ENCODE assay signal across 21 cellular contexts in the genomic region with DNA sequence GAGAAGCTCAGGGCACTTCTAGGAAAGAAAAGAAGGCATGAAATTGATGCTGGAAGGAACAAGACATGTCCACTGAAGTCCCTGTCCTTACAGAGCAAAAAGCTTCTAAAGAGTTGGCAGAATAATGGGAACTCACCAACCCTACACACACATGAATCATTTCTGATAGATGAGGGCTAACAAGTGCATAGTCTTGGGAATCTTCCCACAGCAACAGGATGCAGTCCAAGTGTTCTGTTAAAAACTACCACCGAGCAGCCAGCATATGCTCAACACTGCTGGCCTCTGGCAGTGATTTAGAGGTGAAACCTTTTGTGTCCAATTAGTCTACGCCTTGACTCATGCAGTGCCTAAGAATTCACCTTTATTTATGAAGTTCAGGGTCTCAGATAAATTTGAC. TPM values are rescaled to one million over a fixed set of nuclear protein-coding genes. Genes with fewer than 3 reads are reported as not detected.
DNase-seq lines count a peak whose midpoint lies in the region; ATAC-seq, FAIRE-seq and TF ChIP-seq lines count a peak whose summit lies in the region.
"Had no signal": no experiment of that assay in that cellular context is flagged by ENCODE, and none has a peak within 500 bp of the region (broad histone marks: within the 10 kb centered on the region; RNA-seq: fewer than 3 reads in every experiment).

No MANE protein-coding gene starts in this region.

- peaks cover 13% of the 10 kb centered on the region for H3K36me3 Mint-ChIP-seq in astrocyte (ENCODE audit: low read depth, unreplicated experiment)
- H3K36me3 Mint-ChIP-seq: activated CD8-positive, alpha-beta memory T cell treated with anti-CD3 and anti-CD28 coated beads, Interleukin-2, amount 10 ng/mL, durations not matched to agents 7 days and 5 days; natural killer cell treated with Interleukin-12 subunit alpha and Interleukin-12 subunit beta and Interleukin-15 and Interleukin-18, amount 100 ng/mL, for 72 hours had no signal

- intact Hi-C loops in sigmoid colon (cut with DNase I) = loop anchor here (5.0 kb wide), 1 partner anchor 42 kb away; no protein-coding TSS in a partner anchor

- DNase-seq in EL (peak; percentile 18), astrocyte (ENCODE audit: low read depth) (peak; percentile 88), fibroblast of the aortic adventitia (ENCODE audit: low read depth) (peak; percentile 88), sigmoid colon (no peak)
- DNase-seq in activated CD4-positive, alpha-beta T cell treated with anti-CD3 and anti-CD28 coated beads for 48 hours = no peak
- DNase-seq: activated CD8-positive, alpha-beta memory T cell treated with anti-CD3 and anti-CD28 coated beads, Interleukin-2, amount 10 ng/mL, durations not matched to agents 7 days and 5 days; islet precursor cell; MM.1S; NCI-H1694 treated with DMSO at 0.1 percent for 48 hours; NCI-H526 treated with DMSO at 0.1 percent for 48 hours; PC-3; stimulated activated naive CD4-positive, alpha-beta T cell treated with Interleukin-2 at 50 U/mL for 16 hours had no signal

- H3K4me1 ChIP-seq in astrocyte (ENCODE audit: insufficient read depth, low read length) (peaks cover 18% of the 10 kb centered on the region), sigmoid colon (peaks cover 0 to 49% (median 35%) of the 10 kb centered on the region in 4 donors)
- H3K4me1 ChIP-seq: adrenal gland had no signal

- H4K20me1 ChIP-seq in astrocyte (ENCODE audit: insufficient read depth, low read length) = peaks cover 35% of the 10 kb centered on the region

- no peak for TF ChIP-seq EP300 in sigmoid colon (IDR thresholded peaks at IDR 0.05)

- peaks cover 14% of the 10 kb centered on the region for H3K4me1 Mint-ChIP-seq in astrocyte (ENCODE audit: low read depth, unreplicated experiment)
- H3K4me1 Mint-ChIP-seq: activated CD8-positive, alpha-beta memory T cell treated with anti-CD3 and anti-CD28 coated beads, Interleukin-2, amount 10 ng/mL, durations not matched to agents 7 days and 5 days had no signal

- peaks cover 43% of the 10 kb centered on the region for H3K79me2 ChIP-seq in astrocyte (ENCODE audit: insufficient read depth, low read length)

- H3K4me3 Mint-ChIP-seq in astrocyte (ENCODE audit: unreplicated experiment) = no peak overlapping the region
- H3K4me3 Mint-ChIP-seq: activated CD8-positive, alpha-beta memory T cell treated with anti-CD3 and anti-CD28 coated beads, Interleukin-2, amount 10 ng/mL, durations not matched to agents 7 days and 5 days; natural killer cell treated with Interleukin-12 subunit alpha and Interleukin-12 subunit beta and Interleukin-15 and Interleukin-18, amount 100 ng/mL, for 72 hours had no signal

- WGBS in sigmoid colon, 2 donors = 70 to 79% methylated on average over 2 of the region's 2 CpGs

- H3K9me3 ChIP-seq in astrocyte (ENCODE audit: insufficient read depth, low read depth, low read length) (no peaks in the 10 kb centered on the region), sigmoid colon (no peaks in the 10 kb centered on the region)
- H3K9me3 ChIP-seq: adrenal gland had no signal

- H3K27ac Mint-ChIP-seq in astrocyte (ENCODE audit: unreplicated experiment) = peak overlapping the region; percentile 37
- H3K27ac Mint-ChIP-seq: activated CD8-positive, alpha-beta memory T cell treated with anti-CD3 and anti-CD28 coated beads, Interleukin-2, amount 10 ng/mL, durations not matched to agents 7 days and 5 days; activated T-helper 2 cell treated with anti-CD3 and anti-CD28 coated beads, Interferon-gamma antibody, Interleukin-2, Interleukin-4, amounts not matched to agents 10 μg/mL and 5 μg/mL and 100 μg/mL, durations not matched to agents 14 hours and 24 hours and 36 hours; natural killer cell treated with Interleukin-12 subunit alpha and Interleukin-12 subunit beta and Interleukin-15 and Interleukin-18, amount 100 ng/mL, for 72 hours had no signal

- H3K9me3 Mint-ChIP-seq in astrocyte (ENCODE audit: unreplicated experiment) = no peaks in the 10 kb centered on the region
- H3K9me3 Mint-ChIP-seq: activated T-helper 2 cell treated with anti-CD3 and anti-CD28 coated beads, Interferon-gamma antibody, Interleukin-2, Interleukin-4, amounts not matched to agents 10 μg/mL and 5 μg/mL and 100 μg/mL, durations not matched to agents 14 hours and 24 hours and 36 hours; natural killer cell treated with Interleukin-12 subunit alpha and Interleukin-12 subunit beta and Interleukin-15 and Interleukin-18, amount 100 ng/mL, for 72 hours had no signal

- no peak for ATAC-seq in HG02798 (IDR thresholded peaks at IDR 0.05; ENCODE audit: poor library complexity, unreplicated experiment)
- ATAC-seq in GM21619 (IDR thresholded peaks at IDR 0.05; ENCODE audit: unreplicated experiment) = no peak
- ATAC-seq in esophagus mucosa = no peak
- ATAC-seq: activated CD8-positive, alpha-beta memory T cell treated with anti-CD3 and anti-CD28 coated beads, Interleukin-2, amount 10 ng/mL, durations not matched to agents 7 days and 5 days; HepG2; PC-3 had no signal

- no peak overlapping the region for H2AFZ ChIP-seq in astrocyte (ENCODE audit: low read depth, low read length)

- no peak for TF ChIP-seq POLR2A in sigmoid colon (IDR thresholded peaks at IDR 0.05)

- TF ChIP-seq CTCF in astrocyte (IDR thresholded peaks at IDR 0.05; ENCODE audit: insufficient read depth, low read depth, low read length) (no peak), fibroblast of the aortic adventitia (IDR thresholded peaks at IDR 0.05; ENCODE audit: insufficient read depth, low read length) (no peak), sigmoid colon (IDR thresholded peaks at IDR 0.05) (no peak)

- H3K36me3 ChIP-seq in astrocyte (ENCODE audit: insufficient read depth, low read length) (peaks cover 17% of the 10 kb centered on the region), sigmoid colon (no peaks in the 10 kb centered on the region)
- H3K36me3 ChIP-seq: adrenal gland had no signal

- no peaks in the 10 kb centered on the region for H3K27me3 ChIP-seq in astrocyte (ENCODE audit: insufficient read depth, low read length)
- no peaks in the 10 kb centered on the region for H3K27me3 ChIP-seq in sigmoid colon
- H3K27me3 ChIP-seq: adrenal gland had no signal

- no peak overlapping the region for H3K4me3 ChIP-seq in astrocyte (ENCODE audit: insufficient read depth, low read depth, low read length)
- H3K4me3 ChIP-seq in fibroblast of the aortic adventitia (ENCODE audit: low read depth, low read length) = no peak overlapping the region
- H3K4me3 ChIP-seq in sigmoid colon = no peak overlapping the region
- H3K4me3 ChIP-seq: adrenal gland, coronary artery, SK-N-MC had no signal

- no peak overlapping the region for H3K9ac ChIP-seq in astrocyte (ENCODE audit: low read length)

- H3K27ac ChIP-seq in astrocyte (ENCODE audit: low read depth, low read length) (peak overlapping the region; percentile 61), sigmoid colon (peak overlapping the region in 3 of 4 donors; percentile 48 to 61 (median 53))
- H3K27ac ChIP-seq: adrenal gland, SK-N-MC had no signal

- H3K4me2 ChIP-seq in astrocyte (ENCODE audit: low read length) = peak overlapping the region; percentile 24

- FAIRE-seq in astrocyte (lab: Jason Lieb, UNC) = no peak
- FAIRE-seq: HepG2 had no signal

- no peaks in the 10 kb centered on the region for H3K27me3 Mint-ChIP-seq in astrocyte (ENCODE audit: low read depth, unreplicated experiment)

RNA-seq across cellular contexts. Expression of a gene that starts 44.9 kb away (rescaled TPM):
- total RNA-seq in astrocyte (29.6 and 34.5 TPM in 2 replicates), fibroblast of the aortic adventitia (ENCODE audit: low replicate concordance) (7.4 and 13.5 TPM in 2 replicates), sigmoid colon (10 to 100 TPM in 2 of 4 donors, 1 to 10 TPM in 2; 5.3 to 28.5 (median 10.3) TPM), esophagus mucosa (2.0 TPM)
- 1 to 10 TPM; 1.6 to 6.6 (median 6.4) TPM for polyA plus RNA-seq in sigmoid colon
- total RNA-seq: activated CD8-positive, alpha-beta memory T cell treated with anti-CD3 and anti-CD28 coated beads, Interleukin-2, amount 10 ng/mL, durations not matched to agents 7 days and 5 days; activated T-helper 2 cell treated with anti-CD3 and anti-CD28 coated beads, Interferon-gamma antibody, Interleukin-2, Interleukin-4, amounts not matched to agents 10 μg/mL and 5 μg/mL and 100 μg/mL, durations not matched to agents 14 hours and 24 hours and 36 hours; natural killer cell treated with Interleukin-12 subunit alpha and Interleukin-12 subunit beta and Interleukin-15 and Interleukin-18, amount 100 ng/mL, for 72 hours; PC-3 had no signal

Comparison
In these comparisons a context has a peak if more than half of its experiments do, and no peak if none do; other contexts are left out.
1. DNase-seq: peak in EL (single experiment), astrocyte (single experiment) and fibroblast of the aortic adventitia (single experiment); none in sigmoid colon (single experiment) and activated CD4-positive, alpha-beta T cell treated with anti-CD3 and anti-CD28 coated beads for 48 hours (single experiment).